ENCODE assay signal across 10 cellular contexts in genomic region chr11:64762277-64762915, GRCh38. TPM values are rescaled to one million over a fixed set of nuclear protein-coding genes. Genes with fewer than 3 reads are reported as not detected.
A peak's percentile ranks its signal among the peaks of the same experiment; 100 is the strongest.
DNase-seq lines count a peak whose midpoint lies in the region; ATAC-seq, FAIRE-seq and TF ChIP-seq lines count a peak whose summit lies in the region.
"Had no signal": no experiment of that assay in that cellular context is flagged by ENCODE, and none has a peak within 500 bp of the region (broad histone marks: within the 10 kb centered on the region; RNA-seq: fewer than 3 reads in every experiment).

No MANE protein-coding gene starts in this region.

- H2AFZ ChIP-seq in HepG2 (ENCODE audit: low read length) = no peak overlapping the region

- WGBS in heart left ventricle, 4 donors = 62 to 68% (median 67%) methylated on average over 10 of the region's 10 CpGs
- WGBS in HepG2 (ENCODE audit: low lambda C conversion rate) = 80% methylated on average over 10 of the region's 10 CpGs

- H3K79me2 ChIP-seq in HepG2 (ENCODE audit: insufficient read depth, low read length) = peaks cover 4% of the 10 kb centered on the region

- no peak for TF ChIP-seq RAD21 in HepG2 (CRISPR knock-in tag; IDR thresholded peaks at IDR 0.05)

- TF ChIP-seq CTCF in heart left ventricle (IDR thresholded peaks at IDR 0.05) (no peak), HepG2 (CRISPR knock-in tag; IDR thresholded peaks at IDR 0.05) (no peak)

- POLR2A ChIA-PET in HepG2 (lab: Yijun Ruan, JAX) = interaction anchor here (1.4 to 3.8 kb wide), 2 partner anchors 16 to 59 kb away, joined by 3 to 23 read pairs; partner anchors contain the start of gene SF1

- H3K4me1 ChIP-seq in heart left ventricle = peaks cover 11 to 75% (median 53%) of the 10 kb centered on the region in 12 donors
- H3K4me1 ChIP-seq in HepG2 (ENCODE audit: insufficient read depth, low read length) = peaks cover 27% of the 10 kb centered on the region

- peaks cover 19 to 30% of the 10 kb centered on the region in 2 donors for H3K36me3 Mint-ChIP-seq in activated naive CD4-positive, alpha-beta T cell treated with anti-CD3 and anti-CD28 coated beads, Interleukin-2, amount 50 U/mL, for 72 hours

- H3K27ac ChIP-seq in heart left ventricle = peak overlapping the region in 11 of 12 donors; percentile 65 to 82 (median 73)
- H3K27ac ChIP-seq in HepG2 (ENCODE audit: extremely low read length, insufficient read depth, low read length) = no peak overlapping the region

- H3K4me2 ChIP-seq in HepG2 (ENCODE audit: low read depth, low read length) = no peak overlapping the region

- H3K9ac ChIP-seq in HepG2 (ENCODE audit: insufficient read depth, low read depth, low read length) = no peak overlapping the region

- TF ChIP-seq POLR2A in heart left ventricle (IDR thresholded peaks at IDR 0.05) (no peak), HepG2 (IDR thresholded peaks at IDR 0.05; ENCODE audit: insufficient read depth in 1 of 2, low read depth in 2 of 2, low read length in 2 of 2) (peak in 1 of 2 experiments; percentile 52; a peak in 1 of 4 replicates)

- H3K9me3 Mint-ChIP-seq in activated naive CD4-positive, alpha-beta T cell treated with anti-CD3 and anti-CD28 coated beads, Interleukin-2, amount 50 U/mL, for 72 hours = no peaks in the 10 kb centered on the region

- H4K20me1 ChIP-seq in HepG2 (ENCODE audit: insufficient read depth, low read length) = peaks cover 44% of the 10 kb centered on the region

- no peaks in the 10 kb centered on the region for H3K9me3 ChIP-seq in heart left ventricle
- no peaks in the 10 kb centered on the region for H3K9me3 ChIP-seq in HepG2 (ENCODE audit: low read length)

- intact Hi-C loops in heart left ventricle (cut with DNase I) (no loop called here), Right ventricle myocardium superior (cut with DNase I) (no loop called here), HepG2 (cut with micrococcal nuclease; ENCODE audit: unreplicated experiment) (no loop called here)

- peak overlapping the region; percentile 84 to 92 for H3K27ac Mint-ChIP-seq in activated naive CD4-positive, alpha-beta T cell treated with anti-CD3 and anti-CD28 coated beads, Interleukin-2, amount 50 U/mL, for 72 hours

- TF ChIP-seq EP300 in HepG2 (IDR thresholded peaks at IDR 0.05; ENCODE audit: low read depth in 2 of 2, low read length in 2 of 2) (no peak), HepG2 (CRISPR knock-in tag; IDR thresholded peaks at IDR 0.05; ENCODE audit: borderline replicate concordance) (no peak)

- CTCF ChIA-PET in HepG2 (lab: Yijun Ruan, JAX; ENCODE audit: low intra/inter-chr PET ratio, low total read pairs) = no interaction called here

- BruUV-seq in HepG2 (replicated peaks; lab: Mats Ljungman, UMichigan) = TSS peak; percentile 38

- in situ Hi-C loops in HepG2 (cut with HindIII; ENCODE audit: extremely low pct_ligation_motif_present, low pct_unique_long_range_greater_than_20kb) = no loop called here

- FAIRE-seq in HepG2 (lab: Jason Lieb, UNC) (no peak), urothelium cell line (lab: Jason Lieb, UNC) (peak; percentile 48)

- no peaks in the 10 kb centered on the region for H3K27me3 ChIP-seq in heart left ventricle
- peaks cover 0 to 3% of the 10 kb centered on the region in 2 experiments; a peak in 1 of 5 replicates for H3K27me3 ChIP-seq in HepG2 (ENCODE audit: control insufficient read depth in 1 of 2, insufficient read depth in 2 of 2, low read length in 2 of 2)

- H3K36me3 ChIP-seq in heart left ventricle (peaks cover 0 to 59% (median 52%) of the 10 kb centered on the region in 9 donors), HepG2 (replicated peaks in 1 of 2; ENCODE audit: control insufficient read depth in 1 of 2, insufficient read depth in 2 of 2, low read length in 2 of 2) (peaks cover 23 to 40% of the 10 kb centered on the region in 2 experiments)

- peak in 1 of 5 donors; percentile 25 for DNase-seq in heart left ventricle
- DNase-seq in Right ventricle myocardium superior = no peak
- DNase-seq in activated naive CD4-positive, alpha-beta T cell treated with anti-CD3 and anti-CD28 coated beads, Interleukin-2, amount 50 U/mL, for 72 hours (ENCODE audit: low spot score in 2 of 2) = peak in 1 of 2 donors; percentile 37
- no peak for DNase-seq in HepG2 (ENCODE audit: low spot score)
- DNase-seq in urothelium cell line (ENCODE audit: low spot score) = peak; percentile 4
- DNase-seq in occipital lobe (lab: John Stamatoyannopoulos, UW) = no peak
- DNase-seq in inferior parietal cortex (ENCODE audit: extremely low spot score) = no peak
- DNase-seq: central memory CD4-positive, alpha-beta T cell had no signal

- H3K4me3 ChIP-seq in heart left ventricle (no peak overlapping the region), HepG2 (replicated peaks in 1 of 3; ENCODE audit: insufficient read depth in 1 of 3, low read depth in 2 of 3, low read length in 3 of 3) (no peak overlapping the region)

- ATAC-seq in heart left ventricle (no peak), Right ventricle myocardium superior (ENCODE audit: poor library complexity) (no peak), HepG2 (no peak), HG03439 (IDR thresholded peaks at IDR 0.05; ENCODE audit: unreplicated experiment) (no peak)
- ATAC-seq in activated naive CD4-positive, alpha-beta T cell treated with anti-CD3 and anti-CD28 coated beads, Interleukin-2, amount 50 U/mL, for 72 hours = no peak

RNA-seq across cellular contexts. Expression of gene PYGM, which starts 2.6 kb away (rescaled TPM):
- total RNA-seq in heart left ventricle (100 to 1,000 TPM in 4 of 9 donors, 10 to 100 TPM in 5; 51.6 to 167 (median 89.9) TPM), Right ventricle myocardium superior (183 TPM), HepG2 (2016; rRNA removed; fragmentation: Illumina TruSeq; extraction: Trizol) (0.11 TPM in 1 of 2 replicates, not detected in the other), occipital lobe (1.2 TPM)
- polyA plus RNA-seq in heart left ventricle (10 to 100 TPM; 10.3 to 71.8 TPM), HepG2 (2011; rRNA removed) (0.12 and 0.13 TPM in 2 replicates)
- 1 to 10 TPM in 1 of 2 donors, under 1 TPM in 1; 0.87 to 2.3 TPM for total RNA-seq in activated naive CD4-positive, alpha-beta T cell treated with anti-CD3 and anti-CD28 coated beads, Interleukin-2, amount 50 U/mL, for 72 hours
- not detected in 2 replicates for total RNA-seq in HepG2 (2016; cell fraction: cytosol; rRNA removed; fragmentation: Illumina TruSeq; extraction: Trizol; ENCODE audit: low read depth)
- 0.06 TPM in 1 of 2 replicates, not detected in the other for total RNA-seq in HepG2 (2016; cell fraction: insoluble cytoplasmic fraction; rRNA removed; fragmentation: Illumina TruSeq; extraction: Trizol)
- total RNA-seq in HepG2 (2016; cell fraction: membrane; rRNA removed; fragmentation: Illumina TruSeq; extraction: Trizol) = not detected in 2 replicates
- total RNA-seq in HepG2 (2016; cell fraction: nucleus; rRNA removed; fragmentation: Illumina TruSeq; extraction: Trizol) = 0.13 and 0.16 TPM in 2 replicates
- polyA plus RNA-seq in HepG2 (2011; cell fraction: cytosol; rRNA removed) = 0.08 and 0.09 TPM in 2 replicates
- 0.31 and 0.51 TPM in 2 replicates for polyA plus RNA-seq in HepG2 (2011; cell fraction: nucleus; rRNA removed)
- 0.19 and 0.24 TPM in 2 replicates for polyA plus RNA-seq in HepG2 (2012)
- polyA plus RNA-seq in HepG2 (2016; cell fraction: cytosol; fragmentation: Illumina TruSeq; extraction: Trizol; ENCODE audit: low read depth) = not detected in 2 replicates
- polyA plus RNA-seq in HepG2 (2016; cell fraction: insoluble cytoplasmic fraction; fragmentation: Illumina TruSeq; extraction: Trizol; ENCODE audit: low read depth) = not detected in 2 replicates
- not detected in 2 replicates for polyA plus RNA-seq in HepG2 (2016; cell fraction: membrane; fragmentation: Illumina TruSeq; extraction: Trizol; ENCODE audit: low read depth)
- not detected in 2 replicates for polyA plus RNA-seq in HepG2 (2016; cell fraction: nucleus; fragmentation: Illumina TruSeq; extraction: Trizol; ENCODE audit: insufficient read depth, low read depth)
- 0.68 and 0.84 TPM in 2 replicates for polyA minus RNA-seq in HepG2 (2011; rRNA and poly(A)+ RNA removed; ENCODE audit: low replicate concordance)
- 0.26 TPM in 1 of 2 replicates, not detected in the other for polyA minus RNA-seq in HepG2 (2011; cell fraction: cytosol; rRNA and poly(A)+ RNA removed)
- 0.62 and 0.77 TPM in 2 replicates for polyA minus RNA-seq in HepG2 (2011; cell fraction: nucleus; rRNA and poly(A)+ RNA removed)
- total RNA-seq: LHCN-M2 had no signal

RNA-seq across cellular contexts. Expression of gene SF1, which starts 15.9 kb away (rescaled TPM):
- 100 to 1,000 TPM; 103 to 349 (median 157) TPM for total RNA-seq in heart left ventricle
- polyA plus RNA-seq in heart left ventricle = 10 to 100 TPM; 59.2 to 65.5 TPM
- total RNA-seq in Right ventricle myocardium superior = 182 TPM
- 100 to 1,000 TPM; 323 to 406 TPM for total RNA-seq in activated naive CD4-positive, alpha-beta T cell treated with anti-CD3 and anti-CD28 coated beads, Interleukin-2, amount 50 U/mL, for 72 hours
- total RNA-seq in HepG2 (2016; rRNA removed; fragmentation: Illumina TruSeq; extraction: Trizol) = 42.5 and 70.4 TPM in 2 replicates
- 16.0 and 19.1 TPM in 2 replicates for total RNA-seq in HepG2 (2016; cell fraction: cytosol; rRNA removed; fragmentation: Illumina TruSeq; extraction: Trizol; ENCODE audit: low read depth)
- total RNA-seq in HepG2 (2016; cell fraction: insoluble cytoplasmic fraction; rRNA removed; fragmentation: Illumina TruSeq; extraction: Trizol) = 36.1 and 70.7 TPM in 2 replicates
- total RNA-seq in HepG2 (2016; cell fraction: membrane; rRNA removed; fragmentation: Illumina TruSeq; extraction: Trizol) = 45.9 and 46.6 TPM in 2 replicates
- 163 and 180 TPM in 2 replicates for total RNA-seq in HepG2 (2016; cell fraction: nucleus; rRNA removed; fragmentation: Illumina TruSeq; extraction: Trizol)
- 51.9 and 55.5 TPM in 2 replicates for polyA plus RNA-seq in HepG2 (2011; rRNA removed)
- 14.3 and 16.0 TPM in 2 replicates for polyA plus RNA-seq in HepG2 (2011; cell fraction: cytosol; rRNA removed)
- 223 and 237 TPM in 2 replicates for polyA plus RNA-seq in HepG2 (2011; cell fraction: nucleus; rRNA removed)
- 130 and 151 TPM in 2 replicates for polyA plus RNA-seq in HepG2 (2012)
- 30.5 and 31.3 TPM in 2 replicates for polyA plus RNA-seq in HepG2 (2016; cell fraction: cytosol; fragmentation: Illumina TruSeq; extraction: Trizol; ENCODE audit: low read depth)
- 93.3 and 132 TPM in 2 replicates for polyA plus RNA-seq in HepG2 (2016; cell fraction: insoluble cytoplasmic fraction; fragmentation: Illumina TruSeq; extraction: Trizol; ENCODE audit: low read depth)
- 63.8 and 66.4 TPM in 2 replicates for polyA plus RNA-seq in HepG2 (2016; cell fraction: membrane; fragmentation: Illumina TruSeq; extraction: Trizol; ENCODE audit: low read depth)
- 426 and 461 TPM in 2 replicates for polyA plus RNA-seq in HepG2 (2016; cell fraction: nucleus; fragmentation: Illumina TruSeq; extraction: Trizol; ENCODE audit: insufficient read depth, low read depth)
- 77.9 and 101 TPM in 2 replicates for polyA minus RNA-seq in HepG2 (2011; rRNA and poly(A)+ RNA removed; ENCODE audit: low replicate concordance)
- 31.1 and 32.0 TPM in 2 replicates for polyA minus RNA-seq in HepG2 (2011; cell fraction: cytosol; rRNA and poly(A)+ RNA removed)
- 297 and 338 TPM in 2 replicates for polyA minus RNA-seq in HepG2 (2011; cell fraction: nucleus; rRNA and poly(A)+ RNA removed)
- 80.0 TPM for total RNA-seq in occipital lobe

RNA-seq across cellular contexts. Expression of gene RASGRP2, which starts 18.5 kb away (rescaled TPM):
- total RNA-seq in heart left ventricle (10 to 100 TPM; 22.2 to 34.0 (median 28.1) TPM), Right ventricle myocardium superior (38.4 TPM), HepG2 (2016; rRNA removed; fragmentation: Illumina TruSeq; extraction: Trizol) (not detected in 2 replicates), occipital lobe (36.7 TPM)
- polyA plus RNA-seq in heart left ventricle (10 to 100 TPM; 16.2 to 78.9 TPM), HepG2 (2011; rRNA removed) (0.18 and 0.61 TPM in 2 replicates)
- 10 to 100 TPM; 12.5 to 12.6 TPM for total RNA-seq in activated naive CD4-positive, alpha-beta T cell treated with anti-CD3 and anti-CD28 coated beads, Interleukin-2, amount 50 U/mL, for 72 hours
- total RNA-seq in HepG2 (2016; cell fraction: cytosol; rRNA removed; fragmentation: Illumina TruSeq; extraction: Trizol; ENCODE audit: low read depth) = not detected in 2 replicates
- not detected in 2 replicates for total RNA-seq in HepG2 (2016; cell fraction: insoluble cytoplasmic fraction; rRNA removed; fragmentation: Illumina TruSeq; extraction: Trizol)
- not detected in 2 replicates for total RNA-seq in HepG2 (2016; cell fraction: membrane; rRNA removed; fragmentation: Illumina TruSeq; extraction: Trizol)
- total RNA-seq in HepG2 (2016; cell fraction: nucleus; rRNA removed; fragmentation: Illumina TruSeq; extraction: Trizol) = not detected in 2 replicates
- polyA plus RNA-seq in HepG2 (2011; cell fraction: cytosol; rRNA removed) = 0.23 TPM in 2 replicates
- 0.54 and 1.5 TPM in 2 replicates for polyA plus RNA-seq in HepG2 (2011; cell fraction: nucleus; rRNA removed)
- polyA plus RNA-seq in HepG2 (2012) = 0.38 TPM in 1 of 2 replicates, not detected in the other
- polyA plus RNA-seq in HepG2 (2016; cell fraction: cytosol; fragmentation: Illumina TruSeq; extraction: Trizol; ENCODE audit: low read depth) = 0.26 and 0.27 TPM in 2 replicates
- polyA plus RNA-seq in HepG2 (2016; cell fraction: insoluble cytoplasmic fraction; fragmentation: Illumina TruSeq; extraction: Trizol; ENCODE audit: low read depth) = not detected in 2 replicates
- 0.30 TPM in 1 of 2 replicates, not detected in the other for polyA plus RNA-seq in HepG2 (2016; cell fraction: membrane; fragmentation: Illumina TruSeq; extraction: Trizol; ENCODE audit: low read depth)
- polyA plus RNA-seq in HepG2 (2016; cell fraction: nucleus; fragmentation: Illumina TruSeq; extraction: Trizol; ENCODE audit: insufficient read depth, low read depth) = not detected in 2 replicates
- 0.28 TPM in 1 of 2 replicates, not detected in the other for polyA minus RNA-seq in HepG2 (2011; rRNA and poly(A)+ RNA removed; ENCODE audit: low replicate concordance)
- not detected in 2 replicates for polyA minus RNA-seq in HepG2 (2011; cell fraction: cytosol; rRNA and poly(A)+ RNA removed)
- polyA minus RNA-seq in HepG2 (2011; cell fraction: nucleus; rRNA and poly(A)+ RNA removed) = not detected in 2 replicates

RNA-seq across cellular contexts. Expression of gene NRXN2, which starts 39.4 kb away (rescaled TPM):
- 1 to 10 TPM in 4 of 9 donors, under 1 TPM in 4, not detected in 1; 0.62 to 5.5 (median 1.3) TPM for total RNA-seq in heart left ventricle
- under 1 TPM; 0.42 to 0.65 TPM for polyA plus RNA-seq in heart left ventricle
- total RNA-seq in Right ventricle myocardium superior = 0.86 TPM
- total RNA-seq in activated naive CD4-positive, alpha-beta T cell treated with anti-CD3 and anti-CD28 coated beads, Interleukin-2, amount 50 U/mL, for 72 hours = 1 to 10 TPM in 1 of 2 donors, under 1 TPM in 1; 0.84 to 1.3 TPM
- total RNA-seq in HepG2 (2016; rRNA removed; fragmentation: Illumina TruSeq; extraction: Trizol) = not detected in 2 replicates
- total RNA-seq in HepG2 (2016; cell fraction: cytosol; rRNA removed; fragmentation: Illumina TruSeq; extraction: Trizol; ENCODE audit: low read depth) = not detected in 2 replicates
- not detected in 2 replicates for total RNA-seq in HepG2 (2016; cell fraction: insoluble cytoplasmic fraction; rRNA removed; fragmentation: Illumina TruSeq; extraction: Trizol)
- not detected in 2 replicates for total RNA-seq in HepG2 (2016; cell fraction: membrane; rRNA removed; fragmentation: Illumina TruSeq; extraction: Trizol)
- total RNA-seq in HepG2 (2016; cell fraction: nucleus; rRNA removed; fragmentation: Illumina TruSeq; extraction: Trizol) = not detected in 2 replicates
- 0.03 TPM in 1 of 2 replicates, not detected in the other for polyA plus RNA-seq in HepG2 (2011; rRNA removed)
- polyA plus RNA-seq in HepG2 (2011; cell fraction: cytosol; rRNA removed) = 0.08 and 0.14 TPM in 2 replicates
- 0.13 TPM in 1 of 2 replicates, not detected in the other for polyA plus RNA-seq in HepG2 (2011; cell fraction: nucleus; rRNA removed)
- polyA plus RNA-seq in HepG2 (2012) = 0.32 and 0.42 TPM in 2 replicates
- not detected in 2 replicates for polyA plus RNA-seq in HepG2 (2016; cell fraction: cytosol; fragmentation: Illumina TruSeq; extraction: Trizol; ENCODE audit: low read depth)
- polyA plus RNA-seq in HepG2 (2016; cell fraction: insoluble cytoplasmic fraction; fragmentation: Illumina TruSeq; extraction: Trizol; ENCODE audit: low read depth) = 0.07 TPM in 1 of 2 replicates, not detected in the other
- not detected in 2 replicates for polyA plus RNA-seq in HepG2 (2016; cell fraction: membrane; fragmentation: Illumina TruSeq; extraction: Trizol; ENCODE audit: low read depth)
- polyA plus RNA-seq in HepG2 (2016; cell fraction: nucleus; fragmentation: Illumina TruSeq; extraction: Trizol; ENCODE audit: insufficient read depth, low read depth) = not detected in 2 replicates
- polyA minus RNA-seq in HepG2 (2011; rRNA and poly(A)+ RNA removed; ENCODE audit: low replicate concordance) = 1.9 TPM in 1 of 2 replicates, not detected in the other
- not detected in 2 replicates for polyA minus RNA-seq in HepG2 (2011; cell fraction: cytosol; rRNA and poly(A)+ RNA removed)
- not detected in 2 replicates for polyA minus RNA-seq in HepG2 (2011; cell fraction: nucleus; rRNA and poly(A)+ RNA removed)
- total RNA-seq in occipital lobe = 219 TPM

RNA-seq across cellular contexts. Expression of gene MAP4K2, which starts 40.6 kb away (rescaled TPM):
- total RNA-seq in heart left ventricle (10 to 100 TPM in 3 of 9 donors, 1 to 10 TPM in 6; 7.0 to 27.5 (median 8.6) TPM), Right ventricle myocardium superior (7.7 TPM), HepG2 (2016; rRNA removed; fragmentation: Illumina TruSeq; extraction: Trizol) (7.8 and 8.3 TPM in 2 replicates), occipital lobe (9.8 TPM)
- polyA plus RNA-seq in heart left ventricle (1 to 10 TPM; 7.8 to 9.5 TPM), HepG2 (2011; rRNA removed) (15.5 and 17.6 TPM in 2 replicates)
- total RNA-seq in activated naive CD4-positive, alpha-beta T cell treated with anti-CD3 and anti-CD28 coated beads, Interleukin-2, amount 50 U/mL, for 72 hours = 10 to 100 TPM; 67.7 to 83.2 TPM
- total RNA-seq in HepG2 (2016; cell fraction: cytosol; rRNA removed; fragmentation: Illumina TruSeq; extraction: Trizol; ENCODE audit: low read depth) = 3.5 and 4.1 TPM in 2 replicates
- total RNA-seq in HepG2 (2016; cell fraction: insoluble cytoplasmic fraction; rRNA removed; fragmentation: Illumina TruSeq; extraction: Trizol) = 4.8 and 7.6 TPM in 2 replicates
- 10.9 and 11.1 TPM in 2 replicates for total RNA-seq in HepG2 (2016; cell fraction: membrane; rRNA removed; fragmentation: Illumina TruSeq; extraction: Trizol)
- 6.7 and 7.4 TPM in 2 replicates for total RNA-seq in HepG2 (2016; cell fraction: nucleus; rRNA removed; fragmentation: Illumina TruSeq; extraction: Trizol)
- polyA plus RNA-seq in HepG2 (2011; cell fraction: cytosol; rRNA removed) = 7.7 and 11.1 TPM in 2 replicates
- polyA plus RNA-seq in HepG2 (2011; cell fraction: nucleus; rRNA removed) = 71.3 and 101 TPM in 2 replicates
- 8.7 and 10.1 TPM in 2 replicates for polyA plus RNA-seq in HepG2 (2012)
- 5.1 and 6.2 TPM in 2 replicates for polyA plus RNA-seq in HepG2 (2016; cell fraction: cytosol; fragmentation: Illumina TruSeq; extraction: Trizol; ENCODE audit: low read depth)
- 7.8 and 9.1 TPM in 2 replicates for polyA plus RNA-seq in HepG2 (2016; cell fraction: insoluble cytoplasmic fraction; fragmentation: Illumina TruSeq; extraction: Trizol; ENCODE audit: low read depth)
- polyA plus RNA-seq in HepG2 (2016; cell fraction: membrane; fragmentation: Illumina TruSeq; extraction: Trizol; ENCODE audit: low read depth) = 9.5 and 11.8 TPM in 2 replicates
- 20.0 and 20.1 TPM in 2 replicates for polyA plus RNA-seq in HepG2 (2016; cell fraction: nucleus; fragmentation: Illumina TruSeq; extraction: Trizol; ENCODE audit: insufficient read depth, low read depth)
- polyA minus RNA-seq in HepG2 (2011; rRNA and poly(A)+ RNA removed; ENCODE audit: low replicate concordance) = 25.9 and 40.8 TPM in 2 replicates
- 4.3 and 6.6 TPM in 2 replicates for polyA minus RNA-seq in HepG2 (2011; cell fraction: cytosol; rRNA and poly(A)+ RNA removed)
- 8.7 and 10.9 TPM in 2 replicates for polyA minus RNA-seq in HepG2 (2011; cell fraction: nucleus; rRNA and poly(A)+ RNA removed)

Comparison
In these comparisons a context has a peak if more than half of its experiments do, and no peak if none do; other contexts are left out.
1. RNA of gene PYGM, which starts 2.6 kb away (total RNA-seq): 183 TPM in Right ventricle myocardium superior (single experiment) and 51.6 to 167 TPM in heart left ventricle; 0.87 to 2.3 TPM in activated naive CD4-positive, alpha-beta T cell treated with anti-CD3 and anti-CD28 coated beads, Interleukin-2, amount 50 U/mL, for 72 hours, 1.2 TPM in occipital lobe (single experiment) and 0.06 to 0.16 TPM in HepG2; every median in the first group is over 10 times any median in the second.
2. RNA of gene RASGRP2, which starts 18.5 kb away (total RNA-seq): 38.4 TPM in Right ventricle myocardium superior (single experiment), 36.7 TPM in occipital lobe (single experiment), 22.2 to 34.0 TPM in heart left ventricle and 12.5 to 12.6 TPM in activated naive CD4-positive, alpha-beta T cell treated with anti-CD3 and anti-CD28 coated beads, Interleukin-2, amount 50 U/mL, for 72 hours; not detected in HepG2; every median in the first group is over 10 times any median in the second.